In genomic region chr12:125403145-125403789, GRCh38 we compare ENCODE assay signal across 7 cellular contexts.
A peak's percentile ranks its signal among the peaks of the same experiment; 100 is the strongest.
DNase-seq lines count a peak whose midpoint lies in the region; ATAC-seq and TF ChIP-seq lines count a peak whose summit lies in the region.

No MANE protein-coding gene starts in this region.

- no peak overlapping the region for H3K4me3 Mint-ChIP-seq in activated CD4-positive, alpha-beta T cell treated with anti-CD3 and anti-CD28 coated beads for 36 hours

- DNase-seq in G401 (ENCODE audit: low spot score) (peak; percentile 4), glomerular endothelial cell (ENCODE audit: extremely low read depth, low read depth, low spot score) (peak; percentile 3), upper lobe of right lung (no peak)
- DNase-seq in Jurkat, Clone E6-1 (ENCODE audit: low read depth, low spot score) = peak; percentile 47
- no peak for DNase-seq in activated CD4-positive, alpha-beta T cell treated with anti-CD3 and anti-CD28 coated beads for 36 hours
- no peak for DNase-seq in activated CD4-positive, alpha-beta T cell treated with anti-CD3 and anti-CD28 coated beads for 48 hours

- H3K27ac ChIP-seq in upper lobe of right lung = no peak overlapping the region

- no peaks in the 10 kb centered on the region for H3K4me1 ChIP-seq in upper lobe of right lung

- no peaks in the 10 kb centered on the region for H3K36me3 ChIP-seq in upper lobe of right lung

- H3K27me3 ChIP-seq in upper lobe of right lung = peaks cover 5% of the 10 kb centered on the region

- in situ Hi-C loops in G401 (cut with HindIII; ENCODE audit: low sequenced_read_pairs) = no loop called here

- no peaks in the 10 kb centered on the region for H3K36me3 Mint-ChIP-seq in activated CD4-positive, alpha-beta T cell treated with anti-CD3 and anti-CD28 coated beads for 36 hours (ENCODE audit: low read depth)

- peaks cover 11% of the 10 kb centered on the region for H3K27me3 Mint-ChIP-seq in activated CD4-positive, alpha-beta T cell treated with anti-CD3 and anti-CD28 coated beads for 36 hours

- peak; percentile 56 for TF ChIP-seq CTCF in upper lobe of right lung (IDR thresholded peaks at IDR 0.05)

- intact Hi-C loops in upper lobe of right lung (cut with DNase I) = no loop called here
- intact Hi-C loops in activated CD4-positive, alpha-beta T cell treated with anti-CD3 and anti-CD28 coated beads for 36 hours (cut with DNase I, micrococcal nuclease) = loop anchor here (1.0 to 5.0 kb wide), 4 partner anchors 56 to 220 kb away; no protein-coding TSS in a partner anchor

- CTCF ChIA-PET in activated CD4-positive, alpha-beta T cell treated with anti-CD3 and anti-CD28 coated beads for 36 hours (lab: Charles Lee) = interaction anchor here (0.5 to 1.6 kb wide), 10 partner anchors 13 to 222 kb away, joined by 3 to 18 read pairs (median 6); no protein-coding TSS in a partner anchor

- H3K27ac Mint-ChIP-seq in activated CD4-positive, alpha-beta T cell treated with anti-CD3 and anti-CD28 coated beads for 36 hours = no peak overlapping the region

- no peaks in the 10 kb centered on the region for H3K9me3 Mint-ChIP-seq in activated CD4-positive, alpha-beta T cell treated with anti-CD3 and anti-CD28 coated beads for 36 hours (ENCODE audit: low read depth)

- ATAC-seq in SK-N-SH treated with all-trans-retinoic acid at 6 μM for 48 hours (peak; percentile 38; the same call in 1 of the 3 replicates), upper lobe of right lung (no peak)
- no peak for ATAC-seq in activated CD4-positive, alpha-beta T cell treated with anti-CD3 and anti-CD28 coated beads for 36 hours

- no peaks in the 10 kb centered on the region for H3K4me1 Mint-ChIP-seq in activated CD4-positive, alpha-beta T cell treated with anti-CD3 and anti-CD28 coated beads for 36 hours

- POLR2A ChIA-PET in activated CD4-positive, alpha-beta T cell treated with anti-CD3 and anti-CD28 coated beads for 36 hours (lab: Charles Lee) = no interaction called here

- no peak overlapping the region for H3K4me3 ChIP-seq in Jurkat, Clone E6-1 (ENCODE audit: low read length)
- H3K4me3 ChIP-seq in upper lobe of right lung = no peak overlapping the region

- H3K9me3 ChIP-seq in upper lobe of right lung = no peaks in the 10 kb centered on the region

TF ChIP-seq in SK-N-SH treated with all-trans-retinoic acid at 6 μM for 48 hours, 23 proteins besides CTCF, POLR2A, EP300 and RAD21:
- TF ChIP-seq CSDC2 (CRISPR knock-in tag; IDR thresholded peaks at IDR 0.05) (no peak), ESRRG (CRISPR knock-in tag; IDR thresholded peaks at IDR 0.05) (no peak), BACH2 (CRISPR knock-in tag; IDR thresholded peaks at IDR 0.05; ENCODE audit: borderline replicate concordance) (no peak), ZFP3 (CRISPR knock-in tag; IDR thresholded peaks at IDR 0.05) (no peak), TSHZ2 (CRISPR knock-in tag; IDR thresholded peaks at IDR 0.05) (no peak), TCF4 (CRISPR knock-in tag; IDR thresholded peaks at IDR 0.05; ENCODE audit: borderline replicate concordance) (no peak), CREB5 (CRISPR knock-in tag; IDR thresholded peaks at IDR 0.05; ENCODE audit: low read depth) (no peak), POU6F1 (CRISPR knock-in tag; IDR thresholded peaks at IDR 0.05; ENCODE audit: borderline replicate concordance, low read depth) (no peak), TOX (CRISPR knock-in tag; IDR thresholded peaks at IDR 0.05; ENCODE audit: borderline replicate concordance) (no peak), RARB (CRISPR knock-in tag; IDR thresholded peaks at IDR 0.05) (no peak), ZNF565 (CRISPR knock-in tag; conservative IDR thresholded peaks at IDR 0.05; ENCODE audit: low read depth) (no peak), SNAI2 (CRISPR knock-in tag; IDR thresholded peaks at IDR 0.05) (no peak)

Comparison
In these comparisons a context has a peak if more than half of its experiments do, and no peak if none do; other contexts are left out.
1. DNase-seq: peak in G401 (single experiment), Jurkat, Clone E6-1 (single experiment) and glomerular endothelial cell (single experiment); none in upper lobe of right lung (single experiment), activated CD4-positive, alpha-beta T cell treated with anti-CD3 and anti-CD28 coated beads for 36 hours (single experiment) and activated CD4-positive, alpha-beta T cell treated with anti-CD3 and anti-CD28 coated beads for 48 hours (single experiment).